Comparison of ENCODE assay signal across 25 cellular contexts in the genomic region with DNA sequence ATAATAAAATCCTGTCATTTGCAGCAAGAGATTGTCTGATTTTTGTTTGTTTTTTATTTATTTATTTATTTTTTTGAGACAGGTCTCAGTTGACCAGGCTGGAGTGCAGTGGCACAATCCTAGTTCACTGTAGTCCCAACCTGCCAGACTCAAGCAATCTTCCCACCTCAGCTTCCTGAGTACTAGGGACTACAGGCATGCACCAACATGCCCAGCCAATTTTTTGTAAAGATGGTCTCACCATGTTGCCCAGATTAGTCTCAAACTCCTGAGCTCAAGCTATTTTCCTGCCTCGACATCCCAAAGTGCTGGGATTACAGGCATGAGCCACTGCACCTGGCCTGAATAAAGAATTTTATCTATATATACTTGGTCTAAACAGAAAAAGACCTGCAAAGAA. TPM values are rescaled to one million over a fixed set of nuclear protein-coding genes. Genes with fewer than 3 reads are reported as not detected.
"Had no signal": no experiment of that assay in that cellular context is flagged by ENCODE, and none has a peak within 500 bp of the region (broad histone marks: within the 10 kb centered on the region; RNA-seq: fewer than 3 reads in every experiment).

No MANE protein-coding gene starts in this region.

- ATAC-seq: natural killer cell; psoas muscle; right cardiac atrium; right lobe of liver; stimulated activated effector memory CD8-positive, alpha-beta T cell treated with anti-CD3 and anti-CD28 coated beads, Interleukin-12 subunit alpha, Interleukin-12 subunit beta, amount 100 ng/mL, for 72 hours; stimulated activated naive B cell treated with anti-CD40 and anti-IgM and Interleukin-4, amounts not matched to agents 10 μg/mL and 1 μg/mL and 100 μg/mL, for 72 hours had no signal

- H3K4me1 ChIP-seq: neural progenitor cell, parathyroid adenoma, psoas muscle, right lobe of liver, sigmoid colon, suprapubic skin, testis, tibial artery, transverse colon, upper lobe of left lung, vagina had no signal

- H3K36me3 ChIP-seq: ovary, right lobe of liver had no signal

- H3K4me2 ChIP-seq: neural progenitor cell had no signal

- H3K4me3 ChIP-seq: neural progenitor cell, ovary, psoas muscle, right lobe of liver, sigmoid colon, suprapubic skin, testis, tibial artery, transverse colon, upper lobe of left lung, vagina had no signal

- H3K27ac ChIP-seq: neural progenitor cell, ovary, parathyroid adenoma, psoas muscle, right lobe of liver, sigmoid colon, suprapubic skin, testis, tibial artery, transverse colon, upper lobe of left lung, vagina had no signal

- H3K27me3 ChIP-seq: neural progenitor cell, ovary, right lobe of liver, sigmoid colon, suprapubic skin, testis, tibial artery, transverse colon, upper lobe of left lung, vagina had no signal

- DNase-seq: natural killer cell; occipital lobe; ovary; posterior cingulate gyrus; psoas muscle; right cardiac atrium; right lobe of liver; sigmoid colon; small intestine; stimulated activated CD4-positive, alpha-beta T cell treated with anti-CD3 and anti-CD28 coated beads, Interleukin-15, amount 100 ng/mL, for 24 hours; stimulated activated CD4-positive, alpha-beta T cell treated with anti-CD3 and anti-CD28 coated beads, Interleukin-2, amount 100 ng/mL, for 24 hours; stimulated activated CD4-positive, alpha-beta T cell treated with anti-CD3 and anti-CD28 coated beads, Interleukin-2, amount 100 ng/mL, for 48 hours; stimulated activated CD4-positive, alpha-beta T cell treated with anti-CD3 and anti-CD28 coated beads, Interleukin-4, amount 100 ng/mL, for 24 hours; stimulated activated naive B cell treated with anti-CD40 and anti-IgM and Interleukin-4, amounts not matched to agents 10 μg/mL and 1 μg/mL and 100 μg/mL, for 72 hours; stimulated activated naive CD4-positive, alpha-beta T cell treated with Interleukin-2 at 50 U/mL for 16 hours; substantia nigra; testis; tibial artery; transverse colon; upper lobe of left lung had no signal

- H3K79me2 ChIP-seq: parathyroid adenoma had no signal

- H3K9me3 ChIP-seq: testis had no signal

- H2AFZ ChIP-seq: neural progenitor cell, parathyroid adenoma had no signal

- H3K9ac ChIP-seq: neural progenitor cell, parathyroid adenoma had no signal

RNA-seq across cellular contexts. Expression of a gene that starts 17.6 kb away (rescaled TPM):
- total RNA-seq: right lobe of liver, vagina had no signal
